12 cellular contexts compared by ENCODE assay signal in the genomic region with DNA sequence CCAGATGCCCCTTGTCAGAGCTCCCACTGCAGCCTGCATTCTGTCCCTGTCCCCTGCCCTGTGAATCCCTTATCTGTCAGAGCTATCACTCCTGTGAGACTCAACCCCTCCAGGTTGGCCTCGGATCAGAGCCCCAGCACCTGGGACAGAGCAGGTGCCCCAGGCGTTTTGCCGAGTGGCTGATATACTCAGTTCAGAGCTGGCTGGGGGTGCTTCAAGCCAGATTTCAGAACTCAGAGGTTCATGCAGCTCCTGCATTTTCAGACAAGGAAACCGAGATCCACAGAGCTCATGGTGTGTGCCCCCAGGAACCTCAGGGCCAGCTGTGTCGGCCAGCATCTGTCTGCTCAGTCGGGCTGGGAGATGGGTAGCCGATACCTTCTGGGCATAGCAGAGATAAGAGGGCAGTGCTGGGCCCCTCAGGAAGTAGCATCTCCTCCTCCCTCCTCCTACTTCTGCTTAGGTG.
"Had no signal": no experiment of that assay in that cellular context is flagged by ENCODE, and none has a peak within 500 bp of the region (broad histone marks: within the 10 kb centered on the region; RNA-seq: fewer than 3 reads in every experiment).

No MANE protein-coding gene starts in this region.

- H3K4me3 ChIP-seq: cardiac muscle cell, sigmoid colon, spleen, upper lobe of left lung had no signal

- H3K27me3 ChIP-seq: cardiac muscle cell, upper lobe of left lung had no signal

- H3K4me1 ChIP-seq: spleen, upper lobe of left lung had no signal

- H3K27ac Mint-ChIP-seq: activated naive CD4-positive, alpha-beta T cell treated with anti-CD3 and anti-CD28 coated beads, Interleukin-2, amount 50 U/mL, for 72 hours; activated T-cell treated with anti-CD3 and anti-CD28 coated beads, Interleukin-2, amount 50 U/mL, for 72 hours; nephron progenitor cell; stimulated activated naive CD8-positive, alpha-beta T cell treated with anti-CD3 and anti-CD28 coated beads, Interleukin-15, amount 100 ng/mL, for 72 hours had no signal

- H3K4me3 Mint-ChIP-seq: activated T-cell treated with anti-CD3 and anti-CD28 coated beads, Interleukin-2, amount 50 U/mL, for 72 hours; nephron progenitor cell; stimulated activated naive CD8-positive, alpha-beta T cell treated with anti-CD3 and anti-CD28 coated beads, Interleukin-15, amount 100 ng/mL, for 72 hours had no signal

- H3K9me3 Mint-ChIP-seq: activated naive CD4-positive, alpha-beta T cell treated with anti-CD3 and anti-CD28 coated beads, Interleukin-2, amount 50 U/mL, for 72 hours; activated T-cell treated with anti-CD3 and anti-CD28 coated beads, Interleukin-2, amount 50 U/mL, for 72 hours; nephron progenitor cell; stimulated activated naive CD8-positive, alpha-beta T cell treated with anti-CD3 and anti-CD28 coated beads, Interleukin-15, amount 100 ng/mL, for 72 hours had no signal

- H3K9me3 ChIP-seq: sigmoid colon, upper lobe of left lung had no signal

- H3K4me1 Mint-ChIP-seq: stimulated activated naive CD8-positive, alpha-beta T cell treated with anti-CD3 and anti-CD28 coated beads, Interleukin-15, amount 100 ng/mL, for 72 hours had no signal

- DNase-seq: activated gamma-delta T cell; activated T-cell treated with anti-CD3 and anti-CD28 coated beads, Interleukin-2, amount 50 U/mL, for 72 hours; foreskin fibroblast; hippocampal formation; nephron progenitor cell; sigmoid colon; stimulated activated naive CD8-positive, alpha-beta T cell treated with anti-CD3 and anti-CD28 coated beads, Interleukin-15, amount 100 ng/mL, for 72 hours; T-helper 2 cell had no signal

- H3K36me3 ChIP-seq: cardiac muscle cell, sigmoid colon, spleen, upper lobe of left lung had no signal

- H3K36me3 Mint-ChIP-seq: activated naive CD4-positive, alpha-beta T cell treated with anti-CD3 and anti-CD28 coated beads, Interleukin-2, amount 50 U/mL, for 72 hours had no signal

- H3K27ac ChIP-seq: cardiac muscle cell, sigmoid colon, spleen, upper lobe of left lung had no signal
